Comparison of ENCODE assay signal across 8 cellular contexts in the genomic region with DNA sequence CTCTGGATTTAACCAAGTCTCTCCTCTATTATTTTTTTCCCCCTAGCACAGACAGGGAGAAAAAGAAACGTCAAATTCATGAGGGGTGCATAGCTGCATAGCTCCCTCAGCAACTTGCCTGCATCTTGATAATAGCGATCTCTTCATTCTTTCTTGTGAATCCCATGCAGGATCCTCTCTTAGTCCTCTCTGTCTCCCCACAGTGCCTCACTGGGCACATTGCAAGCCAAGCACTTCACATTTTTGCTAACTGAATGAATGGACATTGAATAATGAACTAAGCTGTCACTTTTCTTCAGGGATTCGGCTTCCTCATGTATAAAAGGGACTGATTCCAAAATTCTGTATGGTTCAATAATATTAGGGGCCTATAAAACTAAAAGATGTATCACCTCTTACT. TPM values are rescaled to one million over a fixed set of nuclear protein-coding genes. Genes with fewer than 3 reads are reported as not detected.
DNase-seq lines count a peak whose midpoint lies in the region; ATAC-seq and TF ChIP-seq lines count a peak whose summit lies in the region.

No MANE protein-coding gene starts in this region.

- no peaks in the 10 kb centered on the region for H3K9me2 ChIP-seq in PC-9 (ENCODE audit: insufficient read depth)

- H4K20me1 ChIP-seq in PC-9 (ENCODE audit: insufficient read depth): no peaks in the 10 kb centered on the region

- no peak overlapping the region for H3K4me2 ChIP-seq in PC-9

- H3K9ac ChIP-seq in adipocyte (ENCODE audit: low read length): no peak overlapping the region

- POLR2A ChIA-PET in PC-9 (lab: Charles Lee; ENCODE audit: unreplicated experiment): no interaction called here

- H2AFZ ChIP-seq in PC-9: no peak overlapping the region

- H3K4me3 ChIP-seq in AG09309 (ENCODE audit: control insufficient read depth, low read depth, low read length) (no peak overlapping the region), adipocyte (ENCODE audit: low read length) (no peak overlapping the region), PC-9 (no peak overlapping the region)

- H3K4me1 ChIP-seq in adipocyte (ENCODE audit: control insufficient read depth, insufficient read depth, low read length) (peaks cover 42% of the 10 kb centered on the region), PC-9 (replicated peaks; ENCODE audit: insufficient read depth) (no peaks in the 10 kb centered on the region)

- intact Hi-C loops in PC-9 (cut with micrococcal nuclease; ENCODE audit: unreplicated experiment): no loop called here

- H3K36me3 ChIP-seq in adipocyte (ENCODE audit: control insufficient read depth, insufficient read depth, low read length, severe bottlenecking) (no peaks in the 10 kb centered on the region), PC-9 (ENCODE audit: low read depth) (no peaks in the 10 kb centered on the region)

- no peaks in the 10 kb centered on the region for H3K79me2 ChIP-seq in PC-9 (ENCODE audit: low read depth)

- BruUV-seq in PC-9 (replicated peaks; lab: Mats Ljungman, UMichigan): no TSS peak

- CTCF ChIA-PET in PC-9 (lab: Charles Lee): no interaction called here

- no peaks in the 10 kb centered on the region for H3F3A ChIP-seq in PC-9 (ENCODE audit: insufficient read depth, low read depth)

- H3K9me3 ChIP-seq in adipocyte (ENCODE audit: control insufficient read depth, low read length) (no peaks in the 10 kb centered on the region), PC-9 (ENCODE audit: insufficient read depth, low read depth) (no peaks in the 10 kb centered on the region)

- peak; percentile 61 for TF ChIP-seq CTCF in AG09309 (IDR thresholded peaks at IDR 0.05; ENCODE audit: control insufficient read depth, insufficient read depth, low read depth, low read length, missing control alignments)
- no peak; the same call in 1 of the 2 replicates for TF ChIP-seq CTCF in PC-9 (conservative IDR thresholded peaks at IDR 0.05)

- H3K27ac ChIP-seq in PC-9: no peak overlapping the region

- no peak for ATAC-seq in GM21528 (IDR thresholded peaks at IDR 0.05; ENCODE audit: low FRiP score, unreplicated experiment)
- ATAC-seq in HG03108 (IDR thresholded peaks at IDR 0.05; ENCODE audit: unreplicated experiment): no peak

- DNase-seq in AG09309 (ENCODE audit: low read depth) (peak; percentile 17), HT-29 (ENCODE audit: low spot score) (peak; percentile 23), adipocyte (ENCODE audit: low read depth) (peak; percentile 88), inferior parietal cortex (ENCODE audit: extremely low spot score) (peak; percentile 70), NCI-H2227 treated with DMSO at 0.1 percent for 48 hours (lab: John Stamatoyannopoulos, UW) (no peak), PC-9 (no peak)

- no peaks in the 10 kb centered on the region for H3K27me3 ChIP-seq in adipocyte (replicated peaks; ENCODE audit: control insufficient read depth, insufficient read depth, low read length)
- peaks cover 3% of the 10 kb centered on the region; the same call in 1 of the 2 replicates for H3K27me3 ChIP-seq in PC-9 (ENCODE audit: insufficient read depth, low read depth)

RNA-seq across cellular contexts. Expression of gene EPB41L3, which starts 2.9 kb away (rescaled TPM):
- total RNA-seq in HT-29 (2014; rRNA removed; shearing (Covaris generic)): not detected in 2 replicates
- not detected in 2 replicates for total RNA-seq in PC-9 (2021)

Comparison
In these comparisons a context has a peak if more than half of its experiments do, and no peak if none do; other contexts are left out.
1. DNase-seq: peak in AG09309 (single experiment), HT-29 (single experiment), adipocyte (single experiment) and inferior parietal cortex (single experiment); none in NCI-H2227 treated with DMSO at 0.1 percent for 48 hours (single experiment) and PC-9 (0 of 2).